Comparison of ENCODE assay signal across 19 cellular contexts in the genomic region with DNA sequence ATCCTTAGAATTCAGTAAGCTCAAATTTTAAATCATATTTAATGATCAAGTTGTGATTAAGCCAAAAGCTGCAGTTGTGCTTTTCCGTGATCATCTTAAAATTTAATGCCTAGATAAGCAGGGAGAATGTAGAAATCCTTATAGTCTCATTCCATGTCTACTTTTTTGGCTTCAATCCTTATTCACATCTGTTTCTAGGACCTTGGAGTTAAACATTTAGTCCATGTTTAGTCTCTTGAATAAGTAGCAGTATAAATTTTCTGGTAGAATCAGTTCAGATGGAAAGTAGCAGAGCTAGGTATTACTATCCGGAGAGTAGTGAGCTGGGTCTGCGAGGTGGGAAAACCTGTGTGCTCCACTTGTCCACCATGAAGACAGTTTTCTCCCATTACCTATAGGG. TPM values are rescaled to one million over a fixed set of nuclear protein-coding genes. Genes with fewer than 3 reads are reported as not detected.
DNase-seq lines count a peak whose midpoint lies in the region; TF ChIP-seq lines count a peak whose summit lies in the region.
"Had no signal": no experiment of that assay in that cellular context is flagged by ENCODE, and none has a peak within 500 bp of the region (broad histone marks: within the 10 kb centered on the region; RNA-seq: fewer than 3 reads in every experiment).

No MANE protein-coding gene starts in this region.

- no peaks in the 10 kb centered on the region for H3K27me3 ChIP-seq in hepatocyte
- H3K27me3 ChIP-seq: BE2C, BLaER1 had no signal

- H3K9me3 Mint-ChIP-seq in nephron (peaks cover 16% of the 10 kb centered on the region), mesothelial cell of epicardium (peaks cover 15% of the 10 kb centered on the region)
- H3K9me3 Mint-ChIP-seq: CD4-positive, alpha-beta T cell; CD8-positive, alpha-beta T cell had no signal

- H3K36me3 ChIP-seq in hepatocyte (replicated peaks; ENCODE audit: insufficient read depth, low read depth) = no peaks in the 10 kb centered on the region
- H3K36me3 ChIP-seq: BE2C, BLaER1 had no signal

- no peaks in the 10 kb centered on the region for H3K9me3 ChIP-seq in hepatocyte (ENCODE audit: low read depth)
- H3K9me3 ChIP-seq: A549, BE2C, BLaER1, Caco-2 had no signal

- TF ChIP-seq CTCF in AG10803 (conservative IDR thresholded peaks at IDR 0.05; ENCODE audit: low read length) (no peak), nephron (IDR thresholded peaks at IDR 0.05; ENCODE audit: unreplicated experiment in 3 of 3) (no peak), mesothelial cell of epicardium (IDR thresholded peaks at IDR 0.05; ENCODE audit: unreplicated experiment) (no peak), hepatocyte (IDR thresholded peaks at IDR 0.05; ENCODE audit: poor library complexity) (no peak)

- no peaks in the 10 kb centered on the region for H3K79me2 ChIP-seq in hepatocyte

- DNase-seq in AG10803 (ENCODE audit: low read depth) (peak; percentile 17), fibroblast of peridontal ligament (ENCODE audit: extremely low read depth) (peak; percentile 65), pons (ENCODE audit: low spot score) (peak; percentile 24), mesothelial cell of epicardium (ENCODE audit: low spot score in 2 of 2, unreplicated experiment in 2 of 2) (no peak), hepatocyte (ENCODE audit: low spot score) (no peak), NCI-H1092 treated with DMSO at 0.1 percent for 48 hours (lab: John Stamatoyannopoulos, UW) (no peak), C1 segment of cervical spinal cord (lab: John Stamatoyannopoulos, UW) (no peak)
- DNase-seq: BE2C; Caco-2; Calu3; CD4-positive, alpha-beta T cell; CD8-positive, alpha-beta T cell; DMS79 treated with DMSO at 0.1 percent for 48 hours; GF-D8 had no signal

- 70% methylated on average over 3 of the region's 3 CpGs for WGBS in hepatocyte (ENCODE audit: low lambda C conversion rate, missing lambda C conversion rate)

- H3K4me1 Mint-ChIP-seq in nephron (peaks cover 10% of the 10 kb centered on the region), mesothelial cell of epicardium (no peaks in the 10 kb centered on the region)

- H3K9me2 ChIP-seq in hepatocyte (replicated peaks; ENCODE audit: insufficient read depth) = no peaks in the 10 kb centered on the region

- H3K4me3 ChIP-seq in AG10803 (ENCODE audit: low read length) = no peak overlapping the region
- no peak overlapping the region for H3K4me3 ChIP-seq in hepatocyte
- H3K4me3 ChIP-seq: A549, BLaER1 had no signal

- H3K4me1 ChIP-seq in hepatocyte (ENCODE audit: insufficient read depth) = no peaks in the 10 kb centered on the region
- H3K4me1 ChIP-seq: A549, BE2C, BLaER1, Caco-2 had no signal

- no peak overlapping the region for H3K27ac ChIP-seq in hepatocyte
- H3K27ac ChIP-seq: 22Rv1, A549, BLaER1, C4-2B had no signal

- H3K4me3 Mint-ChIP-seq in nephron = peak overlapping the region in 1 of 3 experiments; percentile 32
- H3K4me3 Mint-ChIP-seq in mesothelial cell of epicardium = no peak overlapping the region
- H3K4me3 Mint-ChIP-seq: CD4-positive, alpha-beta T cell; CD8-positive, alpha-beta T cell had no signal

- peak overlapping the region in 2 of 3 experiments; percentile 53 to 76 for H3K27ac Mint-ChIP-seq in nephron
- H3K27ac Mint-ChIP-seq in mesothelial cell of epicardium = no peak overlapping the region
- H3K27ac Mint-ChIP-seq: CD4-positive, alpha-beta T cell; CD8-positive, alpha-beta T cell had no signal

- no peak overlapping the region for H2AFZ ChIP-seq in hepatocyte

- H4K20me1 ChIP-seq in hepatocyte (ENCODE audit: insufficient read depth, poor library complexity, severe bottlenecking) = no peaks in the 10 kb centered on the region
- H4K20me1 ChIP-seq: BLaER1 had no signal

- H3K36me3 Mint-ChIP-seq in nephron (ENCODE audit: low read depth) (no peaks in the 10 kb centered on the region), mesothelial cell of epicardium (no peaks in the 10 kb centered on the region)
- H3K36me3 Mint-ChIP-seq: CD8-positive, alpha-beta T cell had no signal

- H3K27me3 Mint-ChIP-seq in nephron (ENCODE audit: low read depth) (no peaks in the 10 kb centered on the region), mesothelial cell of epicardium (ENCODE audit: low read depth) (no peaks in the 10 kb centered on the region)
- H3K27me3 Mint-ChIP-seq: CD4-positive, alpha-beta T cell had no signal

- no peak overlapping the region for H3K4me2 ChIP-seq in hepatocyte
- H3K4me2 ChIP-seq: A549, BLaER1 had no signal

RNA-seq across cellular contexts. Expression of gene RIOK2, which starts 59.3 kb away (rescaled TPM):
- total RNA-seq in mesothelial cell of epicardium = 25.9 to 29.4 TPM (median 29.1 TPM) in 3 replicates
- 28.5 and 44.1 TPM in 2 replicates for total RNA-seq in hepatocyte
- polyA plus RNA-seq in hepatocyte = 25.7 and 34.4 TPM in 2 replicates

Comparison
In these comparisons a context has a peak if more than half of its experiments do, and no peak if none do; other contexts are left out.
1. DNase-seq: peak in AG10803 (single experiment), fibroblast of peridontal ligament (single experiment) and pons (single experiment); none in mesothelial cell of epicardium (0 of 2), hepatocyte (single experiment), NCI-H1092 treated with DMSO at 0.1 percent for 48 hours (single experiment) and C1 segment of cervical spinal cord (0 of 14).